In genomic region chr18:7592305-7593071, GRCh38 we compare ENCODE assay signal across 1 cellular context.
TF ChIP-seq lines count a peak whose summit lies in the region.

No MANE protein-coding gene starts in this region.

TF ChIP-seq in GM23338, 12 proteins besides CTCF, POLR2A, EP300 and RAD21:
- TF ChIP-seq ZNF462 (CRISPR knock-in tag; IDR thresholded peaks at IDR 0.05) (no peak), EZH2phosphoT487 (IDR thresholded peaks at IDR 0.05; ENCODE audit: unreplicated experiment) (no peak), ZNF331 (CRISPR knock-in tag; IDR thresholded peaks at IDR 0.05; ENCODE audit: low read depth) (no peak), REST (IDR thresholded peaks at IDR 0.05; ENCODE audit: unreplicated experiment) (no peak), CREB1 (CRISPR knock-in tag; IDR thresholded peaks at IDR 0.05; ENCODE audit: low read depth) (no peak), JUNB (IDR thresholded peaks at IDR 0.05; ENCODE audit: unreplicated experiment) (no peak), ZNF114 (CRISPR knock-in tag; IDR thresholded peaks at IDR 0.05) (no peak), EZH2 (IDR thresholded peaks at IDR 0.05; ENCODE audit: low read depth, unreplicated experiment) (no peak), STAT1 (IDR thresholded peaks at IDR 0.05; ENCODE audit: unreplicated experiment) (no peak), POLR2AphosphoS5 (IDR thresholded peaks at IDR 0.05; ENCODE audit: low read depth) (no peak)
